In the genomic region with DNA sequence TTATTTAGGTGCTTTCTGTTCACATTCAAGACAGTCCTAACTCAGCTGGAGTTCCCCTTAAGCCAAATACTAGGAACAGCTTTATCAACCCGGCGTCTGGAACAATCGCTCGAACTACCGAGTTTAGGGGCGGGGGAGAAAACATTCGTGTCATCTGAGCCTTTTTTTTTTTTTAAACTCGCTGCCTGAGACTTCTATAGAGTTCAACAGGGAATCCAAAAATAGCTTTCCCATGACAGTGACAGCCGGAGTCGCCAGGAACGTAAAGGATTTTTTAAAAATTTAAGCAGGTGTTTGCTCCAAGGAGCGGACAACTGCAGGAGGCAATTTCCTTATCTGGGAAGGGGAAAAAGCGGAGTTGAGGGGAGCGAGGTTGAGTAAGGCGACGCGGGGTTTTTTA, we compare ENCODE assay signal across 8 cellular contexts. TPM values are rescaled to one million over a fixed set of nuclear protein-coding genes. Genes with fewer than 3 reads are reported as not detected.
A peak's percentile ranks its signal among the peaks of the same experiment; 100 is the strongest.
DNase-seq lines count a peak whose midpoint lies in the region; ATAC-seq, FAIRE-seq and TF ChIP-seq lines count a peak whose summit lies in the region.

No MANE protein-coding gene starts in this region.

- H2AFZ ChIP-seq in OCI-LY7 (ENCODE audit: low read length), result peak overlapping the region; percentile 91; the same call in 1 of the 2 replicates

- no peak for FAIRE-seq in small intestine (lab: Jason Lieb, UNC)

- H3K79me2 ChIP-seq in OCI-LY7 (ENCODE audit: insufficient read depth, low read depth, low read length), result peaks cover 20% of the 10 kb centered on the region; the same call in 1 of the 2 replicates

- H3K9ac ChIP-seq in iPS-18a (ENCODE audit: low read length), result peak overlapping the region; percentile 72

- TF ChIP-seq CTCF in OCI-LY7 (conservative IDR thresholded peaks at IDR 0.05; ENCODE audit: low read length), result no peak
- no peak for TF ChIP-seq CTCF in astrocyte of the spinal cord (IDR thresholded peaks at IDR 0.05; ENCODE audit: low read depth, low read length)

- POLR2A ChIA-PET in OCI-LY7 (lab: Charles Lee), result interaction anchor here (0.7 to 1.5 kb wide), 4 partner anchors 9 to 54 kb away, joined by 3 to 5 read pairs (median 4); no protein-coding TSS in a partner anchor

- intact Hi-C loops in OCI-LY7 (cut with micrococcal nuclease; ENCODE audit: unreplicated experiment), result no loop called here

- in situ Hi-C loops in astrocyte of the spinal cord (cut with HindIII; ENCODE audit: low sequenced_read_pairs), result no loop called here

- no TSS peak for BruUV-seq in OCI-LY7 (replicated peaks; lab: Mats Ljungman, UMichigan)

- no peaks in the 10 kb centered on the region for H3K9me3 ChIP-seq in OCI-LY7 (ENCODE audit: low read length)
- H3K9me3 ChIP-seq in iPS-18a (ENCODE audit: control insufficient read depth, low read depth, low read length), result no peaks in the 10 kb centered on the region
- no peaks in the 10 kb centered on the region for H3K9me3 ChIP-seq in small intestine (ENCODE audit: control insufficient read depth, low read depth)

- 0 to 1% (median 0%) methylated on average over 17 of the region's 17 CpGs for WGBS in small intestine, 3 donors

- peak overlapping the region; percentile 69 for H3K4me2 ChIP-seq in OCI-LY7 (ENCODE audit: low read length)

- H3K9me2 ChIP-seq in OCI-LY7 (ENCODE audit: insufficient read depth, low read length), result no peaks in the 10 kb centered on the region

- H3K4me1 ChIP-seq in OCI-LY7 (ENCODE audit: insufficient read depth, low read length, poor library complexity, severe bottlenecking) (peaks cover 8% of the 10 kb centered on the region), iPS-18a (ENCODE audit: control insufficient read depth, low read depth, low read length) (peaks cover 7% of the 10 kb centered on the region), small intestine (ENCODE audit: control insufficient read depth in 2 of 2, insufficient read depth in 1 of 2, low read depth in 1 of 2, low read length in 1 of 2) (peaks cover 0 to 2% of the 10 kb centered on the region in 2 donors)

- H3K36me3 ChIP-seq in OCI-LY7 (ENCODE audit: insufficient read depth, low read length) (no peaks in the 10 kb centered on the region), iPS-18a (ENCODE audit: control insufficient read depth, low read depth, low read length) (no peaks in the 10 kb centered on the region), small intestine (ENCODE audit: control insufficient read depth in 2 of 2, insufficient read depth in 2 of 2, low read length in 2 of 2) (no peaks in the 10 kb centered on the region)

- H3K4me3 ChIP-seq in OCI-LY7 (ENCODE audit: low read depth, low read length, poor library complexity, severe bottlenecking) (peak overlapping the region; percentile 92), astrocyte of the spinal cord (ENCODE audit: low read depth, low read length) (peak overlapping the region; percentile 71), iPS-18a (ENCODE audit: low read length) (peak overlapping the region; percentile 95), small intestine (ENCODE audit: low read depth in 1 of 2, low read length in 2 of 2) (peak overlapping the region; percentile 79 to 87)

- H4K20me1 ChIP-seq in OCI-LY7 (ENCODE audit: insufficient read depth, low read length), result peaks cover 8% of the 10 kb centered on the region; the same call in 1 of the 2 replicates

- H3K27me3 ChIP-seq in iPS-18a (ENCODE audit: control insufficient read depth, insufficient read depth, low read length) (peaks cover 26% of the 10 kb centered on the region), small intestine (ENCODE audit: control insufficient read depth in 2 of 2, insufficient read depth in 2 of 2, low read length in 2 of 2) (no peaks in the 10 kb centered on the region)

- CTCF ChIA-PET in OCI-LY7 (lab: Charles Lee; ENCODE audit: unreplicated experiment), result interaction anchor here (1.5 kb wide), 1 partner anchor 217 kb away, joined by 3 read pairs; no protein-coding TSS in a partner anchor

- no peak overlapping the region for H3K27ac ChIP-seq in OCI-LY7 (ENCODE audit: low read depth, low read length, poor library complexity, severe bottlenecking)
- H3K27ac ChIP-seq in iPS-18a (ENCODE audit: low read length), result no peak overlapping the region
- H3K27ac ChIP-seq in small intestine (ENCODE audit: low read depth in 1 of 2, low read length in 1 of 2), result peak overlapping the region; percentile 77 to 93

- DNase-seq in CMK (ENCODE audit: low read depth) (peak; percentile 15), OCI-LY7 (ENCODE audit: low spot score) (peak; percentile 19), astrocyte of the spinal cord (ENCODE audit: low read depth, low spot score) (peak; percentile 38), small intestine (peak; percentile 33), NCI-H510A treated with DMSO at 0.1 percent for 48 hours (lab: John Stamatoyannopoulos, UW) (no peak), DMS79 (lab: John Stamatoyannopoulos, UW) (no peak)

- ATAC-seq in GM21529 (IDR thresholded peaks at IDR 0.05; ENCODE audit: unreplicated experiment), result peak; percentile 16

RNA-seq across cellular contexts. Expression of gene TRAF6, which starts 0.8 kb away (rescaled TPM):
- 5.5 and 6.8 TPM in 2 replicates for total RNA-seq in OCI-LY7 (2014; rRNA removed; shearing (Covaris generic))
- 10.2 and 11.4 TPM in 2 replicates for total RNA-seq in OCI-LY7 (2022)
- polyA plus RNA-seq in small intestine, result 1 to 10 TPM; 3.6 to 5.4 (median 3.8) TPM

RNA-seq across cellular contexts. Expression of gene RAG1, which starts 58.5 kb away (rescaled TPM):
- not detected in 2 replicates for total RNA-seq in OCI-LY7 (2014; rRNA removed; shearing (Covaris generic))
- total RNA-seq in OCI-LY7 (2022), result 0.65 TPM in 1 of 2 replicates, not detected in the other
- 1 to 10 TPM in 2 of 3 donors, under 1 TPM in 1; 0.60 to 3.6 (median 1.4) TPM for polyA plus RNA-seq in small intestine

Comparison
In these comparisons a context has a peak if more than half of its experiments do, and no peak if none do; other contexts are left out.
1. DNase-seq: peak in CMK (single experiment), OCI-LY7 (single experiment), astrocyte of the spinal cord (single experiment) and small intestine (single experiment); none in NCI-H510A treated with DMSO at 0.1 percent for 48 hours (single experiment) and DMS79 (single experiment).
2. H3K27ac ChIP-seq: peak in small intestine (2 of 2); none in OCI-LY7 (single experiment) and iPS-18a (single experiment).
3. Peak in every context shown above with its lines, with median percentiles within 50 percentile points of each other: H3K4me3 ChIP-seq.